In the genomic region with DNA sequence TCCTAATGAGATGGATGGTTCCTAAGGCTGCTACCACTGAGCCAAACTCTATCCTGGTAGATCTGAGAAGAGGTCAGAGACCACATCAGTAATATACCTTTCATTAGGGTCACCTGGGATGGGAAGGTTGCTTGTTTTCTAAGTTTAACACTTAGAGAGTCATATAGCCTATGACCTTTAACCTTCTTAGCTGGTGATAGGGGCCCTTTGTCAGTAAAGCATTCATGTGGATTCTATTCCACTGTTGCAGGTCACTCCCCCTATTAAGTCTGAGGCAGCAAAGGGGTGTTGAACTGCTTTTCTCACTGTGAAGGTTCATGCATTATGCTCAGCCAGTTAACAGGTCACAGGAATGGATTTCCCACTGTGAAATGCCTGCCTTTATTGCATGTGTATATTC, we compare ENCODE assay signal across 31 cellular contexts. TPM values are rescaled to one million over a fixed set of nuclear protein-coding genes. Genes with fewer than 3 reads are reported as not detected.
DNase-seq lines count a peak whose midpoint lies in the region; ATAC-seq, FAIRE-seq and TF ChIP-seq lines count a peak whose summit lies in the region.
"Had no signal": no experiment of that assay in that cellular context is flagged by ENCODE, and none has a peak within 500 bp of the region (broad histone marks: within the 10 kb centered on the region; RNA-seq: fewer than 3 reads in every experiment).

No MANE protein-coding gene starts in this region.

- H3K9me3 Mint-ChIP-seq in activated T-cell treated with anti-CD3 and anti-CD28 coated beads, Interleukin-2, amount 50 U/mL, for 24 hours = no peaks in the 10 kb centered on the region
- no peaks in the 10 kb centered on the region for H3K9me3 Mint-ChIP-seq in nephron
- H3K9me3 Mint-ChIP-seq: activated CD4-positive, alpha-beta memory T cell treated with anti-CD3 and anti-CD28 coated beads for 36 hours; activated naive CD4-positive, alpha-beta T cell treated with anti-CD3 and anti-CD28 coated beads for 36 hours; CD14-positive monocyte; stimulated activated memory B cell treated with anti-CD40 and anti-IgM and Interleukin-4, amounts not matched to agents 10 μg/mL and 1 μg/mL and 100 μg/mL, for 72 hours had no signal

- ATAC-seq in K562 = no peak
- no peak for ATAC-seq in HG03139 (IDR thresholded peaks at IDR 0.05; ENCODE audit: unreplicated experiment)
- ATAC-seq: gastrocnemius medialis; Panc1; SK-N-SH treated with all-trans-retinoic acid at 6 μM for 48 hours; stimulated activated memory B cell treated with anti-CD40 and anti-IgM and Interleukin-4, amounts not matched to agents 10 μg/mL and 1 μg/mL and 100 μg/mL, for 72 hours; T-helper 17 cell had no signal

- in situ Hi-C loops in K562 (cut with MboI) = no loop called here

- intact Hi-C loops in K562 (cut with micrococcal nuclease) = no loop called here

- H3K4me1 Mint-ChIP-seq in activated T-cell treated with anti-CD3 and anti-CD28 coated beads, Interleukin-2, amount 50 U/mL, for 24 hours (ENCODE audit: low read depth) = peaks cover 51% of the 10 kb centered on the region
- H3K4me1 Mint-ChIP-seq in nephron = peaks cover 48% of the 10 kb centered on the region

- TF ChIP-seq CTCF in K562 (IDR thresholded peaks at IDR 0.05 in 2 of 3, conservative IDR thresholded peaks at IDR 0.05 in 1 of 3; ENCODE audit: insufficient read depth in 2 of 3, low read depth in 1 of 3, low read length in 3 of 3) (no peak), nephron (IDR thresholded peaks at IDR 0.05; ENCODE audit: unreplicated experiment in 3 of 3) (no peak)

- H3K27me3 Mint-ChIP-seq in activated T-cell treated with anti-CD3 and anti-CD28 coated beads, Interleukin-2, amount 50 U/mL, for 24 hours = no peaks in the 10 kb centered on the region
- H3K27me3 Mint-ChIP-seq in nephron (ENCODE audit: low read depth) = no peaks in the 10 kb centered on the region
- H3K27me3 Mint-ChIP-seq: activated CD4-positive, alpha-beta memory T cell treated with anti-CD3 and anti-CD28 coated beads for 36 hours; stimulated activated memory B cell treated with anti-CD40 and anti-IgM and Interleukin-4, amounts not matched to agents 10 μg/mL and 1 μg/mL and 100 μg/mL, for 72 hours; T-helper 17 cell had no signal

- H3K36me3 ChIP-seq in K562 (ENCODE audit: control insufficient read depth, insufficient read depth, low read length) = no peaks in the 10 kb centered on the region; the same call in 2 of the 3 replicates
- H3K36me3 ChIP-seq: gastrocnemius medialis had no signal

- no peak overlapping the region for H3K4me2 ChIP-seq in K562 (ENCODE audit: insufficient read depth, low read length)
- H3K4me2 ChIP-seq: KMS-11 had no signal

- no peak for TF ChIP-seq EP300 in K562 (IDR thresholded peaks at IDR 0.05; ENCODE audit: low read length)

- no peak overlapping the region for H3K4me3 ChIP-seq in K562
- H3K4me3 ChIP-seq: gastrocnemius medialis had no signal

- no peak for TF ChIP-seq POLR2A in K562 (conservative IDR thresholded peaks at IDR 0.05)

- H3K27ac Mint-ChIP-seq in activated T-cell treated with anti-CD3 and anti-CD28 coated beads, Interleukin-2, amount 50 U/mL, for 24 hours = peak overlapping the region; percentile 11
- H3K27ac Mint-ChIP-seq in nephron = peak overlapping the region; percentile 35 to 68 (median 54)
- H3K27ac Mint-ChIP-seq: activated CD4-positive, alpha-beta memory T cell treated with anti-CD3 and anti-CD28 coated beads for 36 hours; activated naive CD4-positive, alpha-beta T cell treated with anti-CD3 and anti-CD28 coated beads for 36 hours; T-helper 17 cell had no signal

- no peaks in the 10 kb centered on the region for H3K79me2 ChIP-seq in K562 (ENCODE audit: control insufficient read depth, insufficient read depth, low read length)

- no peaks in the 10 kb centered on the region for H3K9me3 ChIP-seq in K562 (replicated peaks; ENCODE audit: control insufficient read depth, insufficient read depth, low read depth, low read length)
- H3K9me3 ChIP-seq: gastrocnemius medialis, neutrophil had no signal

- H3K36me3 Mint-ChIP-seq in activated T-cell treated with anti-CD3 and anti-CD28 coated beads, Interleukin-2, amount 50 U/mL, for 24 hours (ENCODE audit: low read depth) = peaks cover 25% of the 10 kb centered on the region
- peaks cover 3% of the 10 kb centered on the region for H3K36me3 Mint-ChIP-seq in nephron (ENCODE audit: low read depth)
- H3K36me3 Mint-ChIP-seq: stimulated activated memory B cell treated with anti-CD40 and anti-IgM and Interleukin-4, amounts not matched to agents 10 μg/mL and 1 μg/mL and 100 μg/mL, for 72 hours had no signal

- no peaks in the 10 kb centered on the region for H3K9me1 ChIP-seq in K562 (ENCODE audit: control insufficient read depth, insufficient read depth, low read length)

- H3K27ac ChIP-seq in K562 (ENCODE audit: extremely low read depth, low read depth, low read length) = no peak overlapping the region
- H3K27ac ChIP-seq: brain microvascular endothelial cell, gastrocnemius medialis, KMS-11 had no signal

- no TSS peak for BruUV-seq in K562 (replicated peaks; lab: Mats Ljungman, UMichigan)

- DNase-seq in activated T-cell treated with anti-CD3 and anti-CD28 coated beads, Interleukin-2, amount 50 U/mL, for 24 hours = no peak
- DNase-seq in activated T-cell treated with anti-CD3 and anti-CD28 coated beads, Interleukin-2, amount 50 U/mL, for 1 hour = no peak
- DNase-seq in K562 (ENCODE audit: extremely low read depth in 1 of 4, low spot score in 3 of 4) (no peak), urothelium cell line (ENCODE audit: low spot score) (no peak), GM19238 (ENCODE audit: insufficient read length, low spot score) (no peak), HUDEP-2 (lab: John Stamatoyannopoulos, UW; ENCODE audit: unreplicated experiment in 76 of 76) (no peak)
- DNase-seq: 8988T; activated CD4-positive, alpha-beta memory T cell treated with anti-CD3 and anti-CD28 coated beads for 36 hours; activated CD4-positive, CD25-positive, alpha-beta regulatory T cell treated with anti-CD3 and anti-CD28 coated beads, Interleukin-2, amount 50 U/mL, for 72 hours; activated CD8-positive, alpha-beta memory T cell treated with anti-CD3 and anti-CD28 coated beads, Interleukin-2, amount 50 U/mL, for 4 hours; activated naive CD4-positive, alpha-beta T cell treated with anti-CD3 and anti-CD28 coated beads for 36 hours; brain microvascular endothelial cell; cerebellar nuclear complex; DMS79; gastrocnemius medialis; GDM1; MM.1S; NCI-H524 treated with DMSO at 0.1 percent for 48 hours; Right ventricle myocardium superior; stimulated activated CD4-positive, alpha-beta T cell treated with anti-CD3 and anti-CD28 coated beads, Interleukin-4, amount 100 ng/mL, for 4 hours; T-helper 17 cell; trophoblast cell had no signal

- POLR2A ChIA-PET in K562 (lab: Yijun Ruan, JAX) = no interaction called here

- peak; percentile 42 for FAIRE-seq in K562 (lab: Jason Lieb, UNC)
- FAIRE-seq in urothelium cell line (lab: Jason Lieb, UNC) = peak; percentile 65
- FAIRE-seq: TTC549 had no signal

- no peak overlapping the region for H2AFZ ChIP-seq in K562 (ENCODE audit: low read depth, low read length)

- H3K4me1 ChIP-seq in K562 (replicated peaks in 1 of 2; ENCODE audit: control insufficient read depth in 2 of 2, insufficient read depth in 2 of 2, low read length in 2 of 2) = peaks cover 0 to 25% of the 10 kb centered on the region in 2 experiments; a peak in 3 of 5 replicates

- no peaks in the 10 kb centered on the region for H3K27me3 ChIP-seq in K562 (ENCODE audit: control insufficient read depth in 2 of 2, insufficient read depth in 2 of 2, low read length in 2 of 2)
- H3K27me3 ChIP-seq: brain microvascular endothelial cell, gastrocnemius medialis, neutrophil had no signal

- no peaks in the 10 kb centered on the region for H4K20me1 ChIP-seq in K562 (replicated peaks; ENCODE audit: control insufficient read depth, insufficient read depth, low read length)

- no peak for TF ChIP-seq RAD21 in K562 (CRISPR knock-in tag; conservative IDR thresholded peaks at IDR 0.05 in 1 of 2, IDR thresholded peaks at IDR 0.05 in 1 of 2)

- CTCF ChIA-PET in K562 (lab: Yijun Ruan, JAX; ENCODE audit: low intra/inter-chr PET ratio) = no interaction called here

- H3K9ac ChIP-seq in K562 (ENCODE audit: insufficient read depth in 1 of 2, low read depth in 2 of 2, low read length in 2 of 2) = no peak overlapping the region
- H3K9ac ChIP-seq: KMS-11 had no signal

- no peak overlapping the region for H3K4me3 Mint-ChIP-seq in activated T-cell treated with anti-CD3 and anti-CD28 coated beads, Interleukin-2, amount 50 U/mL, for 24 hours
- H3K4me3 Mint-ChIP-seq in nephron = no peak overlapping the region
- H3K4me3 Mint-ChIP-seq: activated CD4-positive, alpha-beta memory T cell treated with anti-CD3 and anti-CD28 coated beads for 36 hours; activated naive CD4-positive, alpha-beta T cell treated with anti-CD3 and anti-CD28 coated beads for 36 hours; CD14-positive monocyte; stimulated activated memory B cell treated with anti-CD40 and anti-IgM and Interleukin-4, amounts not matched to agents 10 μg/mL and 1 μg/mL and 100 μg/mL, for 72 hours; T-helper 17 cell had no signal

TF ChIP-seq in K562, 482 proteins besides CTCF, POLR2A, EP300 and RAD21 (continues in another document):
- no peak for TF ChIP-seq TAF7 (tag; IDR thresholded peaks at IDR 0.05)
- TF ChIP-seq ZNF253 (CRISPR knock-in tag; conservative IDR thresholded peaks at IDR 0.05) = no peak
- no peak for TF ChIP-seq CCNT2 (IDR thresholded peaks at IDR 0.05; ENCODE audit: borderline replicate concordance, extremely low read depth, insufficient read length, low read depth, low read length)
- peak; percentile 76 for TF ChIP-seq NR2C1 (IDR thresholded peaks at IDR 0.05)
- peak; percentile 70; the same call in 1 of the 2 replicates for TF ChIP-seq NR2C1 (tag; IDR thresholded peaks at IDR 0.05)
- TF ChIP-seq TBL1XR1 (IDR thresholded peaks at IDR 0.05; ENCODE audit: low read length in 2 of 2) = no peak

RNA-seq across cellular contexts. Expression of gene ZNF609, which starts 6.1 kb away (rescaled TPM):
- 86.9 and 163 TPM in 2 replicates for total RNA-seq in K562 (2011; cell fraction: chromatin; rRNA removed; ENCODE audit: low replicate concordance)
- total RNA-seq in K562 (2011; cell fraction: nucleolus; rRNA removed) = 41.4 and 47.1 TPM in 2 replicates
- total RNA-seq in K562 (2011; cell fraction: nucleoplasm; rRNA removed) = 93.0 and 141 TPM in 2 replicates
- 17.1 and 18.2 TPM in 2 replicates for total RNA-seq in K562 (2014; rRNA removed)
- 21.9 and 23.5 TPM in 2 replicates for total RNA-seq in K562 (2014; rRNA removed; fragmentation: Illumina TruSeq; extraction: Trizol)
- 17.8 and 19.6 TPM in 2 replicates for total RNA-seq in K562 (2015; rRNA removed; fragmentation: Illumina TruSeq; extraction: Trizol)
- total RNA-seq in K562 (2021) = 38.4 and 38.7 TPM in 2 replicates
- polyA plus RNA-seq in K562 (2011; rRNA removed) = 21.3 TPM in 2 replicates
- 11.0 and 11.1 TPM in 2 replicates for polyA plus RNA-seq in K562 (2011; cell fraction: cytosol; rRNA removed)
- polyA plus RNA-seq in K562 (2011; cell fraction: nucleus; rRNA removed) = 29.8 and 33.7 TPM in 2 replicates
- polyA plus RNA-seq in K562 (2012) = 18.5 and 21.6 TPM in 2 replicates
- polyA plus RNA-seq in K562 (2014; fragmentation: Illumina TruSeq; extraction: Trizol) = 29.2 and 34.2 TPM in 2 replicates
- 1 to 10 TPM; 3.0 to 7.6 TPM for polyA plus RNA-seq in K562 (2014; fragmentation: Nextera tagmentation; extraction: Ambion mirVana)
- polyA plus RNA-seq in K562 (2014; rRNA removed) = 15.2 and 16.0 TPM in 2 replicates
- polyA minus RNA-seq in K562 (2011; rRNA and poly(A)+ RNA removed) = 72.3 and 75.6 TPM in 2 replicates
- 20.1 and 34.1 TPM in 2 replicates for polyA minus RNA-seq in K562 (2011; cell fraction: cytosol; rRNA and poly(A)+ RNA removed)
- 12.9 and 19.5 TPM in 2 replicates for polyA minus RNA-seq in K562 (2011; cell fraction: nucleus; rRNA and poly(A)+ RNA removed)
